Comparison of ENCODE assay signal across 1 cellular context in genomic region chr6:27280064-27280539, GRCh38.
TF ChIP-seq lines count a peak whose summit lies in the region.

No MANE protein-coding gene starts in this region.

TF ChIP-seq in HepG2, 621 proteins besides CTCF, POLR2A, EP300 and RAD21 (continued from another document and continues in another):
- TF ChIP-seq GATAD2A (CRISPR knock-in tag; IDR thresholded peaks at IDR 0.05): peak; percentile 65
- TF ChIP-seq ZSCAN30 (CRISPR knock-in tag; IDR thresholded peaks at IDR 0.05): 0 out of 2 replicates have a peak, but pooled peaks have one; percentile 50
- peak; percentile 66; the same call in 1 of the 2 replicates for TF ChIP-seq SMAD3 (CRISPR knock-in tag; IDR thresholded peaks at IDR 0.05)
- no peak for TF ChIP-seq PBX3 (CRISPR knock-in tag; IDR thresholded peaks at IDR 0.05; ENCODE audit: borderline replicate concordance)
- TF ChIP-seq ARNT (IDR thresholded peaks at IDR 0.05): no peak
- no peak for TF ChIP-seq SP1 (IDR thresholded peaks at IDR 0.05)
- no peak for TF ChIP-seq SP1 (CRISPR knock-in tag; IDR thresholded peaks at IDR 0.05)
- peak; percentile 52; the same call in 1 of the 2 replicates for TF ChIP-seq NCOR1 (IDR thresholded peaks at IDR 0.05; ENCODE audit: borderline replicate concordance, low read length)
- TF ChIP-seq ZSCAN12 (CRISPR knock-in tag; IDR thresholded peaks at IDR 0.05): peak; percentile 20; the same call in 1 of the 2 replicates
- TF ChIP-seq CCDC6 (CRISPR knock-in tag; IDR thresholded peaks at IDR 0.05): no peak
- TF ChIP-seq FOXK2 (IDR thresholded peaks at IDR 0.05): no peak
- TF ChIP-seq ZGPAT (CRISPR knock-in tag; IDR thresholded peaks at IDR 0.05): peak; percentile 42; the same call in 1 of the 2 replicates
- no peak for TF ChIP-seq TOE1 (CRISPR knock-in tag; IDR thresholded peaks at IDR 0.05)
- 0 out of 2 replicates have a peak, but pooled peaks have one; percentile 9 for TF ChIP-seq ZBTB38 (CRISPR knock-in tag; IDR thresholded peaks at IDR 0.05)
- TF ChIP-seq ZKSCAN8 (CRISPR knock-in tag; IDR thresholded peaks at IDR 0.05; ENCODE audit: borderline replicate concordance): 0 out of 2 replicates have a peak, but pooled peaks have one; percentile 15
- 0 out of 2 replicates have a peak, but pooled peaks have one; percentile 9 for TF ChIP-seq ZNF121 (CRISPR knock-in tag; IDR thresholded peaks at IDR 0.05)
- no peak for TF ChIP-seq E2F1 (CRISPR knock-in tag; IDR thresholded peaks at IDR 0.05)
- TF ChIP-seq ZNF382 (CRISPR knock-in tag; IDR thresholded peaks at IDR 0.05; ENCODE audit: borderline replicate concordance): no peak
- no peak for TF ChIP-seq POLR2AphosphoS2 (IDR thresholded peaks at IDR 0.05; ENCODE audit: low read depth, low read length)
- no peak for TF ChIP-seq ZNF281 (CRISPR knock-in tag; IDR thresholded peaks at IDR 0.05; ENCODE audit: borderline replicate concordance)
- TF ChIP-seq NR2F2 (IDR thresholded peaks at IDR 0.05; ENCODE audit: borderline replicate concordance, low read depth): peak; percentile 37; the same call in 1 of the 2 replicates
- TF ChIP-seq HMG20A (CRISPR knock-in tag; IDR thresholded peaks at IDR 0.05; ENCODE audit: borderline replicate concordance): no peak
- 0 out of 2 replicates have a peak, but pooled peaks have one; percentile 35 for TF ChIP-seq ZNF33A (CRISPR knock-in tag; IDR thresholded peaks at IDR 0.05; ENCODE audit: borderline replicate concordance)
- no peak for TF ChIP-seq E2F2 (CRISPR knock-in tag; IDR thresholded peaks at IDR 0.05; ENCODE audit: borderline replicate concordance)
- peak; percentile 48; the same call in 1 of the 2 replicates for TF ChIP-seq CREM (IDR thresholded peaks at IDR 0.05)
- TF ChIP-seq CREM (CRISPR knock-in tag; IDR thresholded peaks at IDR 0.05): no peak
- 0 out of 2 replicates have a peak, but pooled peaks have one; percentile 27 for TF ChIP-seq ISL2 (CRISPR knock-in tag; IDR thresholded peaks at IDR 0.05)
- 0 out of 2 replicates have a peak, but pooled peaks have one; percentile 55 for TF ChIP-seq ZNF724P (CRISPR knock-in tag; IDR thresholded peaks at IDR 0.05; ENCODE audit: borderline replicate concordance)
- no peak for TF ChIP-seq ZNF329 (CRISPR knock-in tag; IDR thresholded peaks at IDR 0.05; ENCODE audit: low read depth)
- TF ChIP-seq ARNT2 (CRISPR knock-in tag; IDR thresholded peaks at IDR 0.05; ENCODE audit: low read depth): 0 out of 2 replicates have a peak, but pooled peaks have one; percentile 35
- no peak for TF ChIP-seq ZNF749 (CRISPR knock-in tag; IDR thresholded peaks at IDR 0.05; ENCODE audit: borderline replicate concordance)
- TF ChIP-seq FOXO1 (CRISPR knock-in tag; IDR thresholded peaks at IDR 0.05): no peak
- TF ChIP-seq TBL1XR1 (IDR thresholded peaks at IDR 0.05; ENCODE audit: borderline replicate concordance, low read length, partially characterized antibody): no peak
- TF ChIP-seq GFI1 (CRISPR knock-in tag; IDR thresholded peaks at IDR 0.05; ENCODE audit: borderline replicate concordance): peak; percentile 71
- TF ChIP-seq ZNF781 (CRISPR knock-in tag; IDR thresholded peaks at IDR 0.05; ENCODE audit: borderline replicate concordance, not compliant biosample characterization): peak; percentile 69
- TF ChIP-seq HNF1B (CRISPR knock-in tag; IDR thresholded peaks at IDR 0.05): 0 out of 2 replicates have a peak, but pooled peaks have one; percentile 18
- TF ChIP-seq NFAT5 (CRISPR knock-in tag; IDR thresholded peaks at IDR 0.05): no peak
- TF ChIP-seq KAT8 (CRISPR knock-in tag; IDR thresholded peaks at IDR 0.05): 0 out of 2 replicates have a peak, but pooled peaks have one; percentile 62
- no peak for TF ChIP-seq ZNF276 (CRISPR knock-in tag; IDR thresholded peaks at IDR 0.05; ENCODE audit: low read depth)
- TF ChIP-seq SRSF9 (IDR thresholded peaks at IDR 0.05; ENCODE audit: borderline replicate concordance, insufficient read depth, low read depth, low read length, poor library complexity, severe bottlenecking): no peak
- TF ChIP-seq ZNF891 (CRISPR knock-in tag; IDR thresholded peaks at IDR 0.05): no peak
- no peak for TF ChIP-seq ATM (IDR thresholded peaks at IDR 0.05; ENCODE audit: borderline replicate concordance)
- TF ChIP-seq HHEX (CRISPR knock-in tag; IDR thresholded peaks at IDR 0.05): no peak
- TF ChIP-seq ZFP36 (IDR thresholded peaks at IDR 0.05; ENCODE audit: borderline replicate concordance, low read depth, low read length, partially characterized antibody): peak; percentile 48
- no peak for TF ChIP-seq KLF13 (CRISPR knock-in tag; IDR thresholded peaks at IDR 0.05)
